ENCODE assay signal across 15 cellular contexts in the genomic region with DNA sequence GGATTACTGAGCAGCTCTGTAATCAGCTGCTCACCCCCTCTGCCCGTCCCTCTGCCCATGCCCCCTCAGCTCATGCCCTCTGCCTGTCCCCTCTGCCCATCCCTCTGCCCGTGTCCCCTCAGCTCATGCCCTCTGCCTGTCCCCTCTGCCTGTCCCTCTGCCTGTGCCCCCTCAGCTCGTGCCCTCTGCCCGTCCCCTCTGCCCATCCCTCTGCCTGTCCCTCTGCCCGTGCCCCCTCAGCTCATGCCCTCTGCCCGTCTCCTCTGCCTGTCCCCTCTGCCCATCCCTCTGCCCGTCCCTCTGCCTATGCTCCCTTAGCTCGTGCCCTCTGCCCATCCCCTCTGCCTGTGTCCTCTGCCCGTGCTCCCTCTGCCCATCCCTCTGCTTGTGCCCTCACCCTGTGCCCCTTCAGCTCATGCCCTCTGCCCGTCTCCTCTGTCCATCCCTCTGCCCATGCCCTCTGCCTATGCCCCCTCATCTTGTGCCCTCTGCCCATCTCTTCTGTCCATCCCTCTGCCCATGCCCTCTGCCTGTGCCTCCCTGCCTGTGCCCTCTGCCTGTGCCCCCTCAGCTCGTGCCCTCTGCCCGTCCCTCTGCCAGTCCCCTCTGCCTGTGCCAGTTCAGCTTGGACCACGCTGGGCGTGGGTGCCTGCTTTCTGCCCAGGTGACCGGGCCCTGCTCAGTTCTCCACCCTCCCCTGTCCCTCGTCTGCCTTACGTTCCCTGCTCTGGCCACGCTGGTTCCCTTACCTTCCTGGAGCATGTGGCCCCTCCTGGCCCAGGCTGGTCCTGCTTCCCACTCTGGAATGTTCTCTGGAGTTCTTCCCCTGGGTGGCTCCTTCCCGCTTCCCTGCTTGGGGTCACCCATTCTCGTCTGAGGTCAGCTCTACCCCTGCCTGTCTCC.
DNase-seq lines count a peak whose midpoint lies in the region; ATAC-seq and TF ChIP-seq lines count a peak whose summit lies in the region.
"Had no signal": no experiment of that assay in that cellular context is flagged by ENCODE, and none has a peak within 500 bp of the region (broad histone marks: within the 10 kb centered on the region; RNA-seq: fewer than 3 reads in every experiment).

No MANE protein-coding gene starts in this region.

- no peak overlapping the region for H3K4me3 Mint-ChIP-seq in chondrocyte (ENCODE audit: unreplicated experiment)
- no peak overlapping the region for H3K4me3 Mint-ChIP-seq in natural killer cell treated with Interleukin-12 subunit alpha and Interleukin-12 subunit beta and Interleukin-15 and Interleukin-18, amount 100 ng/mL, for 72 hours
- H3K4me3 Mint-ChIP-seq: CD8-positive, alpha-beta T cell; H9 had no signal

- peak overlapping the region; percentile 100 for H3K18ac ChIP-seq in IMR-90 (ENCODE audit: low read depth, low read length)

- peaks cover 40% of the 10 kb centered on the region for H3K4me1 Mint-ChIP-seq in chondrocyte (ENCODE audit: low read depth)
- peaks cover 21 to 41% of the 10 kb centered on the region in 2 donors for H3K4me1 Mint-ChIP-seq in natural killer cell treated with Interleukin-12 subunit alpha and Interleukin-12 subunit beta and Interleukin-15 and Interleukin-18, amount 100 ng/mL, for 72 hours (ENCODE audit: low read depth in 2 of 2)

- peak overlapping the region; percentile 91; the same call in 2 of the 3 replicates for H2BK15ac ChIP-seq in IMR-90 (ENCODE audit: low read depth, low read length)

- CTCF ChIA-PET in IMR-90 (lab: Yijun Ruan, JAX), result no interaction called here

- no peaks in the 10 kb centered on the region for H3K9me3 Mint-ChIP-seq in chondrocyte (ENCODE audit: low read depth)
- no peaks in the 10 kb centered on the region for H3K9me3 Mint-ChIP-seq in natural killer cell treated with Interleukin-12 subunit alpha and Interleukin-12 subunit beta and Interleukin-15 and Interleukin-18, amount 100 ng/mL, for 72 hours
- H3K9me3 Mint-ChIP-seq: CD8-positive, alpha-beta T cell; H9 had no signal

- H2AK5ac ChIP-seq in IMR-90 (ENCODE audit: low read depth, low read length), result peak overlapping the region; percentile 100

- no peak for TF ChIP-seq RAD21 in IMR-90 (IDR thresholded peaks at IDR 0.05; ENCODE audit: low read length)

- no peaks in the 10 kb centered on the region for H4K20me1 ChIP-seq in IMR-90 (ENCODE audit: insufficient read depth, low read length)
- H4K20me1 ChIP-seq in smooth muscle cell (ENCODE audit: low read depth), result no peaks in the 10 kb centered on the region

- peak overlapping the region; percentile 96 for H4K5ac ChIP-seq in IMR-90 (ENCODE audit: low read depth, low read length)

- peaks cover 0 to 12% of the 10 kb centered on the region in 2 experiments; a peak in 1 of 4 replicates for H3K79me1 ChIP-seq in IMR-90 (ENCODE audit: low read depth in 1 of 2, low read length in 2 of 2)

- no peak for ATAC-seq in IMR-90 (ENCODE audit: low read depth)
- no peak for ATAC-seq in natural killer cell treated with Interleukin-12 subunit alpha and Interleukin-12 subunit beta and Interleukin-15 and Interleukin-18, amount 100 ng/mL, for 72 hours
- no peak for ATAC-seq in HG02870 (IDR thresholded peaks at IDR 0.05; ENCODE audit: unreplicated experiment)
- ATAC-seq in GM19351 (IDR thresholded peaks at IDR 0.05; ENCODE audit: unreplicated experiment), result no peak
- ATAC-seq: CD8-positive, alpha-beta T cell; K562 had no signal

- H3K36me3 ChIP-seq in IMR-90 (ENCODE audit: control insufficient read depth, insufficient read depth, low read length), result peaks cover 3% of the 10 kb centered on the region; the same call in 1 of the 2 replicates
- no peaks in the 10 kb centered on the region for H3K36me3 ChIP-seq in smooth muscle cell (ENCODE audit: low read depth)
- H3K36me3 ChIP-seq: SJSA1 had no signal

- H3K27me3 ChIP-seq in IMR-90 (ENCODE audit: control insufficient read depth, insufficient read depth, low read length) (no peaks in the 10 kb centered on the region), smooth muscle cell (ENCODE audit: low read depth) (no peaks in the 10 kb centered on the region)
- H3K27me3 ChIP-seq: SJSA1 had no signal

- H2AFZ ChIP-seq in IMR-90 (replicated peaks; ENCODE audit: low read length, poor library complexity) (peak overlapping the region; percentile 41), smooth muscle cell (ENCODE audit: low read depth) (no peak overlapping the region)

- H3K4me3 ChIP-seq in IMR-90 (ENCODE audit: insufficient read depth, low read depth, low read length) (no peak overlapping the region), smooth muscle cell (no peak overlapping the region)
- H3K4me3 ChIP-seq: K562, SJSA1 had no signal

- H3K79me2 ChIP-seq in smooth muscle cell (ENCODE audit: low read depth), result no peaks in the 10 kb centered on the region

- H3K27ac ChIP-seq in IMR-90 (ENCODE audit: insufficient read depth, low read length) (peak overlapping the region; percentile 99), smooth muscle cell (ENCODE audit: low read depth) (no peak overlapping the region)
- H3K27ac ChIP-seq: SJSA1 had no signal

- H2BK120ac ChIP-seq in IMR-90 (ENCODE audit: low read depth, low read length), result peak overlapping the region; percentile 99

- peak overlapping the region; percentile 61 for H2AK9ac ChIP-seq in IMR-90 (replicated peaks; ENCODE audit: low read depth, low read length, poor library complexity)

- no peaks in the 10 kb centered on the region for H3K36me3 Mint-ChIP-seq in chondrocyte (ENCODE audit: low read depth)
- no peaks in the 10 kb centered on the region for H3K36me3 Mint-ChIP-seq in natural killer cell treated with Interleukin-12 subunit alpha and Interleukin-12 subunit beta and Interleukin-15 and Interleukin-18, amount 100 ng/mL, for 72 hours

- H4K8ac ChIP-seq in IMR-90 (ENCODE audit: low read depth in 2 of 2, low read length in 2 of 2), result peak overlapping the region; percentile 96 to 100

- WGBS in IMR-90 (ENCODE audit: extremely low coverage in 2 of 2, insufficient read length in 1 of 2), 2 experiments, result 86% methylated on average over 14 of the region's 20 CpGs; no CpG with 5 or more reads in 1 of the 2 experiments
- 92% methylated on average over 14 of the region's 20 CpGs for WGBS in smooth muscle cell (ENCODE audit: low lambda C conversion rate)

- peak overlapping the region; percentile 85 for H2BK5ac ChIP-seq in IMR-90 (ENCODE audit: low read depth, low read length, poor library complexity, severe bottlenecking)

- H2BK20ac ChIP-seq in IMR-90 (ENCODE audit: low read depth, low read length), result peak overlapping the region; percentile 100

- TF ChIP-seq CTCF in IMR-90 (conservative IDR thresholded peaks at IDR 0.05; ENCODE audit: low read depth, low read length), result no peak
- TF ChIP-seq CTCF in chondrocyte (IDR thresholded peaks at IDR 0.05), result no peak
- TF ChIP-seq CTCF in smooth muscle cell (IDR thresholded peaks at IDR 0.05; ENCODE audit: borderline replicate concordance, insufficient read depth, poor library complexity, severe bottlenecking), result no peak

- POLR2A ChIA-PET in IMR-90 (lab: Charles Lee; ENCODE audit: unreplicated experiment), result no interaction called here

- DNase-seq in IMR-90 (no peak), chondrocyte (ENCODE audit: low spot score) (peak; percentile 70), smooth muscle cell (lab: John Stamatoyannopoulos, UW; ENCODE audit: unreplicated experiment) (no peak), NAMALWA (ENCODE audit: low spot score) (no peak), NCI-H524 treated with DMSO at 0.1 percent for 48 hours (lab: John Stamatoyannopoulos, UW) (no peak)
- peak; percentile 39 for DNase-seq in natural killer cell treated with Interleukin-12 subunit alpha and Interleukin-12 subunit beta and Interleukin-15 and Interleukin-18, amount 100 ng/mL, for 72 hours (ENCODE audit: low spot score)
- DNase-seq: CD8-positive, alpha-beta T cell; H9; NCI-H1417 treated with DMSO at 0.1 percent for 48 hours; NCI-H2029; NCI-H774 had no signal

- H3K23ac ChIP-seq in IMR-90 (ENCODE audit: low read depth, low read length), result peak overlapping the region; percentile 79

- H3K14ac ChIP-seq in IMR-90 (replicated peaks; ENCODE audit: low read depth, low read length), result peak overlapping the region; percentile 99

- TF ChIP-seq POLR2A in IMR-90 (IDR thresholded peaks at IDR 0.05; ENCODE audit: low read depth, low read length), result no peak

- H3K4ac ChIP-seq in IMR-90 (ENCODE audit: low read depth, low read length), result peak overlapping the region; percentile 100

- peaks cover 13% of the 10 kb centered on the region for H3F3A ChIP-seq in smooth muscle cell (ENCODE audit: low read depth)

- H3K56ac ChIP-seq in IMR-90 (ENCODE audit: extremely low read depth, insufficient read depth, low read length), result peak overlapping the region; percentile 75

- H3K27ac Mint-ChIP-seq in chondrocyte (ENCODE audit: unreplicated experiment), result no peak overlapping the region
- peak overlapping the region; percentile 21 to 86 for H3K27ac Mint-ChIP-seq in natural killer cell treated with Interleukin-12 subunit alpha and Interleukin-12 subunit beta and Interleukin-15 and Interleukin-18, amount 100 ng/mL, for 72 hours
- H3K27ac Mint-ChIP-seq: CD8-positive, alpha-beta T cell had no signal

- intact Hi-C loops in IMR-90 (cut with micrococcal nuclease), result no loop called here

- H3K9ac ChIP-seq in IMR-90 (ENCODE audit: low read depth, low read length), result peak overlapping the region; percentile 70
- no peak overlapping the region for H3K9ac ChIP-seq in smooth muscle cell (ENCODE audit: low read depth)

- dilution Hi-C loops in IMR-90 (cut with HindIII; ENCODE audit: low sequenced_read_pairs, unreplicated experiment), result no loop called here

- peak overlapping the region; percentile 100 for H4K91ac ChIP-seq in IMR-90 (ENCODE audit: insufficient read depth, low read depth, low read length)

- H3K9me3 ChIP-seq in IMR-90 (ENCODE audit: control insufficient read depth, insufficient read depth, low read length) (no peaks in the 10 kb centered on the region), smooth muscle cell (replicated peaks; ENCODE audit: low read depth) (no peaks in the 10 kb centered on the region)
- H3K9me3 ChIP-seq: SJSA1 had no signal

- H3K27me3 Mint-ChIP-seq in chondrocyte (ENCODE audit: low read depth), result peaks cover 9% of the 10 kb centered on the region
- H3K27me3 Mint-ChIP-seq in natural killer cell treated with Interleukin-12 subunit alpha and Interleukin-12 subunit beta and Interleukin-15 and Interleukin-18, amount 100 ng/mL, for 72 hours, result no peaks in the 10 kb centered on the region

- H3K9me1 ChIP-seq in IMR-90 (ENCODE audit: insufficient read depth, low read length), result peaks cover 22% of the 10 kb centered on the region

- H3K4me2 ChIP-seq in IMR-90 (ENCODE audit: low read depth, low read length) (no peak overlapping the region), smooth muscle cell (peak overlapping the region; percentile 14)

- H3K4me1 ChIP-seq in IMR-90 (ENCODE audit: control insufficient read depth, insufficient read depth, low read length), result peaks cover 25% of the 10 kb centered on the region
- H3K4me1 ChIP-seq in smooth muscle cell (ENCODE audit: low read depth), result peaks cover 4% of the 10 kb centered on the region

- in situ Hi-C loops in IMR-90 (cut with MboI; ENCODE audit: low sequenced_read_pairs), result no loop called here

- BruUV-seq in IMR-90 (replicated peaks; lab: Mats Ljungman, UMichigan), result no TSS peak

TF ChIP-seq in IMR-90, 13 proteins besides CTCF, POLR2A, EP300 and RAD21 (continues in another document):
- TF ChIP-seq SMC3 (IDR thresholded peaks at IDR 0.05; ENCODE audit: low read depth, low read length) (no peak), CHD1 (IDR thresholded peaks at IDR 0.05; ENCODE audit: low read depth, low read length) (no peak)

Comparison
In these comparisons a context has a peak if more than half of its experiments do, and no peak if none do; other contexts are left out.
1. DNase-seq: peak in chondrocyte (single experiment) and natural killer cell treated with Interleukin-12 subunit alpha and Interleukin-12 subunit beta and Interleukin-15 and Interleukin-18, amount 100 ng/mL, for 72 hours (single experiment); none in IMR-90 (single experiment), smooth muscle cell (single experiment), NAMALWA (single experiment) and NCI-H524 treated with DMSO at 0.1 percent for 48 hours (single experiment).